In genomic region chr19:7673995-7674667, GRCh38 we compare ENCODE assay signal across 1 cellular context.
TF ChIP-seq lines count a peak whose summit lies in the region.

No MANE protein-coding gene starts in this region.

TF ChIP-seq in H1, 55 proteins besides CTCF, POLR2A, EP300 and RAD21:
- peak; percentile 64; the same call in 1 of the 2 replicates for TF ChIP-seq SP1 (IDR thresholded peaks at IDR 0.05; ENCODE audit: low read depth, low read length)
- TF ChIP-seq SP2 (IDR thresholded peaks at IDR 0.05; ENCODE audit: low read length): peak; percentile 14; the same call in 1 of the 2 replicates
- TF ChIP-seq CTBP2 (IDR thresholded peaks at IDR 0.05; ENCODE audit: borderline replicate concordance, insufficient read depth, insufficient read length, low read length): no peak
